10 cellular contexts compared by ENCODE assay signal in genomic region chr15:31228980-31229826, GRCh38.
DNase-seq lines count a peak whose midpoint lies in the region; ATAC-seq and TF ChIP-seq lines count a peak whose summit lies in the region.
"Had no signal": no experiment of that assay in that cellular context is flagged by ENCODE, and none has a peak within 500 bp of the region (broad histone marks: within the 10 kb centered on the region; RNA-seq: fewer than 3 reads in every experiment).

No MANE protein-coding gene starts in this region.

- intact Hi-C loops in activated CD4-positive, alpha-beta T cell treated with anti-CD3 and anti-CD28 coated beads, Interleukin-2, amount 10 ng/mL, durations not matched to agents 24 days and 14 days (cut with micrococcal nuclease): no loop called here
- intact Hi-C loops in sigmoid colon (cut with DNase I): no loop called here

- H3K9me3 Mint-ChIP-seq in IgD-negative memory B cell: no peaks in the 10 kb centered on the region
- H3K9me3 Mint-ChIP-seq in activated CD4-positive, alpha-beta T cell treated with anti-CD3 and anti-CD28 coated beads, Interleukin-2, amount 10 ng/mL, durations not matched to agents 24 days and 14 days: peaks cover 4% of the 10 kb centered on the region
- H3K9me3 Mint-ChIP-seq: dendritic cell treated with granulocyte-macrophage colony-stimulating factor and Interleukin-4, amounts not matched to agents 40 ng/mL and 50 ng/mL, for 4 days had no signal

- no peak overlapping the region for H3K4me2 ChIP-seq in mesenchymal stem cell (ENCODE audit: low read length, poor library complexity, severe bottlenecking)

- no peak overlapping the region for H2BK15ac ChIP-seq in mesenchymal stem cell (ENCODE audit: low read depth, poor library complexity, severe bottlenecking)

- H3K79me1 ChIP-seq in mesenchymal stem cell (replicated peaks; ENCODE audit: low read length, poor library complexity, severe bottlenecking): no peaks in the 10 kb centered on the region

- H3K9ac ChIP-seq in mesenchymal stem cell (ENCODE audit: low read length): no peak overlapping the region

- H2BK120ac ChIP-seq in mesenchymal stem cell (ENCODE audit: low read depth, low read length): no peak overlapping the region

- H3K27ac ChIP-seq in mesenchymal stem cell (ENCODE audit: low read length, poor library complexity, severe bottlenecking) (no peak overlapping the region), sigmoid colon (no peak overlapping the region)

- H3K4ac ChIP-seq in mesenchymal stem cell (ENCODE audit: low read depth in 1 of 2, low read length in 2 of 2): no peak overlapping the region

- H3K4me3 Mint-ChIP-seq in IgD-negative memory B cell: peak overlapping the region; percentile 82 to 94 (median 89)
- no peak overlapping the region for H3K4me3 Mint-ChIP-seq in activated CD4-positive, alpha-beta T cell treated with anti-CD3 and anti-CD28 coated beads, Interleukin-2, amount 10 ng/mL, durations not matched to agents 24 days and 14 days
- H3K4me3 Mint-ChIP-seq: dendritic cell treated with granulocyte-macrophage colony-stimulating factor and Interleukin-4, amounts not matched to agents 40 ng/mL and 50 ng/mL, for 4 days had no signal

- peak overlapping the region; percentile 53 to 86 (median 79) for H3K27ac Mint-ChIP-seq in IgD-negative memory B cell
- H3K27ac Mint-ChIP-seq in activated CD4-positive, alpha-beta T cell treated with anti-CD3 and anti-CD28 coated beads, Interleukin-2, amount 10 ng/mL, durations not matched to agents 24 days and 14 days: no peak overlapping the region

- peak overlapping the region in 1 of 2 experiments; percentile 78 for H3K14ac ChIP-seq in mesenchymal stem cell (ENCODE audit: low read length in 2 of 2)

- TF ChIP-seq EP300 in sigmoid colon (IDR thresholded peaks at IDR 0.05): no peak

- peaks cover 17 to 37% of the 10 kb centered on the region in 2 experiments for H3K27me3 ChIP-seq in mesenchymal stem cell (ENCODE audit: control insufficient read depth in 1 of 2, insufficient read depth in 1 of 2, low read length in 2 of 2)
- H3K27me3 ChIP-seq in sigmoid colon: no peaks in the 10 kb centered on the region

- TF ChIP-seq CTCF in sigmoid colon (IDR thresholded peaks at IDR 0.05): no peak

- H2AFZ ChIP-seq in mesenchymal stem cell (ENCODE audit: low read depth, low read length): no peak overlapping the region

- peaks cover 1% of the 10 kb centered on the region for H3K27me3 Mint-ChIP-seq in IgD-negative memory B cell
- H3K27me3 Mint-ChIP-seq in activated CD4-positive, alpha-beta T cell treated with anti-CD3 and anti-CD28 coated beads, Interleukin-2, amount 10 ng/mL, durations not matched to agents 24 days and 14 days: peaks cover 6% of the 10 kb centered on the region
- H3K27me3 Mint-ChIP-seq: dendritic cell treated with granulocyte-macrophage colony-stimulating factor and Interleukin-4, amounts not matched to agents 40 ng/mL and 50 ng/mL, for 4 days had no signal

- H3K4me1 ChIP-seq in mesenchymal stem cell (ENCODE audit: control insufficient read depth, insufficient read depth, low read depth, low read length): peaks cover 7% of the 10 kb centered on the region
- peaks cover 0 to 6% (median under 1%) of the 10 kb centered on the region in 4 donors for H3K4me1 ChIP-seq in sigmoid colon

- H3K23ac ChIP-seq in mesenchymal stem cell (ENCODE audit: low read length in 2 of 2): no peak overlapping the region

- WGBS in mesenchymal stem cell: 57% methylated on average over 7 of the region's 8 CpGs
- WGBS in sigmoid colon, 2 donors: 52 to 70% methylated on average over 8 of the region's 8 CpGs

- peaks cover 36 to 55% (median 55%) of the 10 kb centered on the region in 3 donors for H3K4me1 Mint-ChIP-seq in IgD-negative memory B cell
- peaks cover 7% of the 10 kb centered on the region for H3K4me1 Mint-ChIP-seq in activated CD4-positive, alpha-beta T cell treated with anti-CD3 and anti-CD28 coated beads, Interleukin-2, amount 10 ng/mL, durations not matched to agents 24 days and 14 days

- H3K9me3 ChIP-seq in mesenchymal stem cell (ENCODE audit: control insufficient read depth, low read length) (peaks cover 5% of the 10 kb centered on the region), sigmoid colon (no peaks in the 10 kb centered on the region)

- peak; percentile 87 for TF ChIP-seq POLR2A in GM18526 (IDR thresholded peaks at IDR 0.05; ENCODE audit: extremely low read depth, insufficient read length)
- peak in 1 of 2 donors; percentile 53 for TF ChIP-seq POLR2A in sigmoid colon (IDR thresholded peaks at IDR 0.05)

- no peak overlapping the region for H3K4me3 ChIP-seq in mesenchymal stem cell (ENCODE audit: insufficient read depth in 1 of 2, low read depth in 1 of 2, low read length in 2 of 2)
- H3K4me3 ChIP-seq in sigmoid colon: no peak overlapping the region

- no peak for DNase-seq in mesenchymal stem cell
- no peak for DNase-seq in islet precursor cell
- DNase-seq in NCI-H187 treated with DMSO at 0.1 percent for 48 hours (lab: John Stamatoyannopoulos, UW): no peak
- DNase-seq in activated CD4-positive, alpha-beta T cell treated with anti-CD3 and anti-CD28 coated beads, Interleukin-2, amount 10 ng/mL, durations not matched to agents 24 days and 14 days: no peak
- DNase-seq in sigmoid colon: no peak
- DNase-seq: NCI-H2171 had no signal

- ATAC-seq in GM21619 (IDR thresholded peaks at IDR 0.05; ENCODE audit: unreplicated experiment): peak; percentile 59

- H2BK12ac ChIP-seq in mesenchymal stem cell (ENCODE audit: low read length in 2 of 2): no peak overlapping the region

- peak overlapping the region; percentile 11 for H4K91ac ChIP-seq in mesenchymal stem cell (ENCODE audit: low read length)

- H2BK5ac ChIP-seq in mesenchymal stem cell (ENCODE audit: low read depth, low read length, poor library complexity, severe bottlenecking): no peak overlapping the region

- H3K18ac ChIP-seq in mesenchymal stem cell (ENCODE audit: low read depth in 1 of 2, low read length in 2 of 2): peak overlapping the region in 1 of 2 experiments; percentile 13

- no peak overlapping the region for H2AK5ac ChIP-seq in mesenchymal stem cell (ENCODE audit: low read length, severe bottlenecking)

- H3K36me3 Mint-ChIP-seq in IgD-negative memory B cell: peaks cover 7% of the 10 kb centered on the region
- H3K36me3 Mint-ChIP-seq in activated CD4-positive, alpha-beta T cell treated with anti-CD3 and anti-CD28 coated beads, Interleukin-2, amount 10 ng/mL, durations not matched to agents 24 days and 14 days (ENCODE audit: low read depth): no peaks in the 10 kb centered on the region

- H3K36me3 ChIP-seq in mesenchymal stem cell (ENCODE audit: control insufficient read depth in 1 of 2, insufficient read depth in 2 of 2, low read depth in 1 of 2, low read length in 2 of 2): no peaks in the 10 kb centered on the region
- no peaks in the 10 kb centered on the region for H3K36me3 ChIP-seq in sigmoid colon

- H4K8ac ChIP-seq in mesenchymal stem cell (ENCODE audit: low read length): no peak overlapping the region
